In the genomic region with DNA sequence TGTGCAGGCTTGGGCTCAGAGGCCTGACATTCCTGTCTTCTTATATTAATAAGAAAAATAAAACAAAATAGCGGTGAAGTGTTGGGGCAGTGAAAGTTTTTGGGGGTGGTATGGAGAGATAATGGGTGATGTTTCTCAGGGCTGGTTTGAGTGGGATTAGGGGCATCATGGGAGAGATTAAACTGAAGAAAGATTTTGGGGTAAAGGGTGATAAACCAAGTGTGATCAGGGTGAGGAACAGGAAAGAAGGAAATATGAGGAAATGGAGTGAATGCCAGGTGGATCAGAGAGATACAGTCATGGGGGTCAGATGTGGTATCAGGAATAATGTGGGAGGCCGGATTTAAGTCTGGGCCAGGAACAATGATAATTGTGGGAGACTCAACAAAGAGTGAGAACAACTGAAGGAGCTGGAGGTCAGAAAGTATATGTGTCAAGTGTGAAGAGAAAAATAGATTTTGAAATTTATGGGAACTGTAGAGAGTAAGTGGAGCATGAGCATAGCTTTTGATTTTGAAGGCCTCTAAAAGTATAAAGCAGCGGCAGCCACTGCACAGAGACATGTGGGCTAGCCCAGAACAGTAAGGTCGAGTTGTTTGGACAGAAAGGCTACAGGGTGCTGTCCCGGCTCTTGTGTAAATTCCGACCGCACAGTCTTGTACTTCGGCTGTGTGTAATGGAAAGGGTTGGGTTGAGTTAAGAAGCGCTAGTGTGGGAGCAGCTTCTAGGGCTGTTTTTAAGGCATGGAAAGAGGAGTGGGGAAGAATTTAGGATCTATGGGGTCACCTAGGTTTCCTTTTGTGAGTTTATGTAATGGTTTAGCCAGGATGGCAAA, we compare ENCODE assay signal across 13 cellular contexts. TPM values are rescaled to one million over a fixed set of nuclear protein-coding genes. Genes with fewer than 3 reads are reported as not detected.
DNase-seq lines count a peak whose midpoint lies in the region; ATAC-seq and TF ChIP-seq lines count a peak whose summit lies in the region.
"Not testable (repeated sequence)": the region's sequence is repeated elsewhere in the genome, so short reads cannot be mapped to it uniquely, and the experiment has no call there.
"Had no signal": no experiment of that assay in that cellular context is flagged by ENCODE, and none has a peak within 500 bp of the region (broad histone marks: within the 10 kb centered on the region; RNA-seq: fewer than 3 reads in every experiment).

No MANE protein-coding gene starts in this region.

- TF ChIP-seq RAD21 in HCT116 (IDR thresholded peaks at IDR 0.05; ENCODE audit: low read depth) = not testable (repeated sequence)

- H3K4me3 Mint-ChIP-seq in activated CD4-positive, alpha-beta memory T cell treated with anti-CD3 and anti-CD28 coated beads for 36 hours = not testable (repeated sequence)

- H3K36me3 Mint-ChIP-seq in activated CD4-positive, alpha-beta memory T cell treated with anti-CD3 and anti-CD28 coated beads for 36 hours = not testable (repeated sequence)

- not testable (repeated sequence) for H3K36me3 ChIP-seq in GM06990 (ENCODE audit: control insufficient read depth, insufficient read depth, low read length); HCT116 (ENCODE audit: control insufficient read depth in 1 of 2, insufficient read depth in 2 of 2, low read length in 2 of 2); OCI-LY7 (ENCODE audit: insufficient read depth, low read length); spleen

- not testable (repeated sequence) for H3K4me1 Mint-ChIP-seq in activated CD4-positive, alpha-beta memory T cell treated with anti-CD3 and anti-CD28 coated beads for 36 hours (ENCODE audit: low read depth)

- POLR2A ChIA-PET in HCT116 (lab: Charles Lee); activated CD4-positive, alpha-beta memory T cell treated with anti-CD3 and anti-CD28 coated beads for 36 hours (lab: Charles Lee): not testable (repeated sequence)
- POLR2A ChIA-PET in OCI-LY7 (lab: Charles Lee) = interaction anchor here (0.6 kb wide), 1 partner anchor 386 kb away, joined by 5 read pairs; no protein-coding TSS in a partner anchor

- intact Hi-C loops in HCT116 (cut with micrococcal nuclease); spleen (cut with DNase I; ENCODE audit: low total_unique reads): not testable (repeated sequence)
- intact Hi-C loops in OCI-LY7 (cut with micrococcal nuclease; ENCODE audit: unreplicated experiment) = loop anchor here (5.0 kb wide), 1 partner anchor 54 kb away; the partner anchor contains the start of gene APOBEC3C
- intact Hi-C loops in activated CD4-positive, alpha-beta memory T cell treated with anti-CD3 and anti-CD28 coated beads for 36 hours (cut with micrococcal nuclease) = loop anchor here (10.0 kb wide), 1 partner anchor 48 kb away; no protein-coding TSS in a partner anchor

- H2AFZ ChIP-seq in HCT116 (ENCODE audit: low read depth, low read length, poor library complexity, severe bottlenecking) = not testable (repeated sequence)
- peak overlapping the region; percentile 47; the same call in 1 of the 2 replicates for H2AFZ ChIP-seq in OCI-LY7 (ENCODE audit: low read length)

- not testable (repeated sequence) for BruUV-seq in HCT116 (replicated peaks; lab: Mats Ljungman, UMichigan)
- TSS peak; percentile 75 for BruUV-seq in OCI-LY7 (replicated peaks; lab: Mats Ljungman, UMichigan)

- H3K4me3 ChIP-seq in GM06990 (replicated peaks; ENCODE audit: low read depth, low read length) (peak overlapping the region; percentile 63), OCI-LY7 (ENCODE audit: low read depth, low read length, poor library complexity, severe bottlenecking) (peak overlapping the region; percentile 59), spleen (peak overlapping the region; percentile 7 to 67 (median 22))
- H3K4me3 ChIP-seq in HCT116 (replicated peaks in 1 of 2; ENCODE audit: low read depth in 1 of 2, low read length in 2 of 2) = not testable (repeated sequence)

- not testable (repeated sequence) for DNase-seq in GM06990 (ENCODE audit: extremely low read depth, insufficient read length); HCT116 (ENCODE audit: low read depth, low spot score); OCI-LY7 (ENCODE audit: low spot score); epithelial cell of prostate (ENCODE audit: low read depth, low spot score); spleen
- DNase-seq in activated CD4-positive, alpha-beta memory T cell treated with anti-CD3 and anti-CD28 coated beads for 36 hours = peak; percentile 34

- H3K4me2 ChIP-seq in HCT116 (ENCODE audit: low read length) = not testable (repeated sequence)
- peak overlapping the region; percentile 57 for H3K4me2 ChIP-seq in OCI-LY7 (ENCODE audit: low read length)

- RAD21 ChIA-PET in HCT116 (lab: Charles Lee; ENCODE audit: low non-redundant PET in 1 of 2, low total read pairs in 2 of 2, uncharacterized antibody in 2 of 2, unreplicated experiment in 2 of 2) = not testable (repeated sequence)

- H3K27me3 ChIP-seq in GM06990 (replicated peaks; ENCODE audit: control insufficient read depth, insufficient read depth, low read length); HCT116 (ENCODE audit: insufficient read depth, low read length); spleen (replicated peaks in 1 of 7): not testable (repeated sequence)

- not testable (repeated sequence) for H3K9me2 ChIP-seq in HCT116 (ENCODE audit: insufficient read depth); OCI-LY7 (ENCODE audit: insufficient read depth, low read length)

- H3K27ac ChIP-seq in HCT116 (ENCODE audit: low read depth, low read length) (peak overlapping the region; percentile 25), OCI-LY7 (ENCODE audit: low read depth, low read length, poor library complexity, severe bottlenecking) (peak overlapping the region; percentile 96), epithelial cell of prostate (peak overlapping the region; percentile 46), spleen (peak overlapping the region; percentile 44 to 90 (median 79))

- 69 to 81% (median 77%) methylated on average over 9 of the region's 9 CpGs for WGBS in spleen, 5 donors

- TF ChIP-seq POLR2A in GM18526 (IDR thresholded peaks at IDR 0.05; ENCODE audit: extremely low read depth, insufficient read length) = peak; percentile 19
- TF ChIP-seq POLR2A in HCT116 (IDR thresholded peaks at IDR 0.05; ENCODE audit: borderline replicate concordance, extremely low read depth, insufficient read depth, insufficient read length); spleen (IDR thresholded peaks at IDR 0.05): not testable (repeated sequence)

- not testable (repeated sequence) for H4K20me1 ChIP-seq in HCT116 (ENCODE audit: insufficient read depth); OCI-LY7 (ENCODE audit: insufficient read depth, low read length)

- ATAC-seq in HCT116 = not testable (repeated sequence)
- peak; percentile 39 for ATAC-seq in HG03432 (IDR thresholded peaks at IDR 0.05; ENCODE audit: unreplicated experiment)

- not testable (repeated sequence) for H3K4me1 ChIP-seq in HCT116 (ENCODE audit: control insufficient read depth in 1 of 2, insufficient read depth in 2 of 2, low read length in 2 of 2)
- H3K4me1 ChIP-seq in OCI-LY7 (ENCODE audit: insufficient read depth, low read length, poor library complexity, severe bottlenecking) (peaks cover 93% of the 10 kb centered on the region), spleen (peaks cover 0 to 74% (median 27%) of the 10 kb centered on the region in 6 donors)

- H3K9ac ChIP-seq in HCT116 (ENCODE audit: low read length) = not testable (repeated sequence)

- not testable (repeated sequence) for TF ChIP-seq CTCF in GM06990 (IDR thresholded peaks at IDR 0.05; ENCODE audit: insufficient read depth, low read length, poor library complexity, severe bottlenecking); HCT116 (IDR thresholded peaks at IDR 0.05 in 2 of 3, conservative IDR thresholded peaks at IDR 0.05 in 1 of 3; ENCODE audit: borderline replicate concordance in 1 of 3, insufficient read depth in 1 of 3, low read depth in 2 of 3, low read length in 2 of 3); OCI-LY7 (conservative IDR thresholded peaks at IDR 0.05; ENCODE audit: low read length); spleen (IDR thresholded peaks at IDR 0.05 in 8 of 11, conservative IDR thresholded peaks at IDR 0.05 in 3 of 11)

- CTCF ChIA-PET in HCT116 (lab: Charles Lee); OCI-LY7 (lab: Charles Lee; ENCODE audit: unreplicated experiment): not testable (repeated sequence)
- CTCF ChIA-PET in activated CD4-positive, alpha-beta memory T cell treated with anti-CD3 and anti-CD28 coated beads for 36 hours (lab: Charles Lee) = interaction anchor here (1.0 kb wide), 1 partner anchor 52 kb away, joined by 3 read pairs; no protein-coding TSS in a partner anchor

- H3K9me3 Mint-ChIP-seq in activated CD4-positive, alpha-beta memory T cell treated with anti-CD3 and anti-CD28 coated beads for 36 hours = not testable (repeated sequence)

- not testable (repeated sequence) for H3K9me3 ChIP-seq in HCT116 (ENCODE audit: control insufficient read depth in 1 of 2, insufficient read depth in 1 of 2, low read depth in 1 of 2, low read length in 2 of 2); OCI-LY7 (ENCODE audit: low read length); spleen

- not testable (repeated sequence) for H3K27ac Mint-ChIP-seq in activated CD4-positive, alpha-beta memory T cell treated with anti-CD3 and anti-CD28 coated beads for 36 hours

- H3K27me3 Mint-ChIP-seq in activated CD4-positive, alpha-beta memory T cell treated with anti-CD3 and anti-CD28 coated beads for 36 hours = not testable (repeated sequence)

- not testable (repeated sequence) for H3K79me2 ChIP-seq in HCT116 (ENCODE audit: insufficient read depth, low read length); OCI-LY7 (ENCODE audit: insufficient read depth, low read depth, low read length)

RNA-seq across cellular contexts. Expression of gene APOBEC3G, which starts 10.4 kb away (rescaled TPM):
- total RNA-seq in HCT116 (2021; ENCODE audit: unreplicated experiment) (0.71 TPM), OCI-LY7 (2022) (34.4 and 36.7 TPM in 2 replicates), spleen (10 to 100 TPM; 44.3 to 72.8 (median 53.7) TPM)
- 1.1 and 1.4 TPM in 2 replicates for polyA plus RNA-seq in HCT116 (2012)
- total RNA-seq in OCI-LY7 (2014; rRNA removed; shearing (Covaris generic)) = 49.8 and 60.2 TPM in 2 replicates
- total RNA-seq in activated CD4-positive, alpha-beta memory T cell treated with anti-CD3 and anti-CD28 coated beads for 36 hours = 100 to 1,000 TPM; 106 to 108 TPM
- 10 to 100 TPM; 50.9 to 53.1 (median 51.0) TPM for polyA plus RNA-seq in spleen
- total RNA-seq: SJCRH30 had no signal

RNA-seq across cellular contexts. Expression of gene APOBEC3F, which starts 26.0 kb away (rescaled TPM):
- total RNA-seq in HCT116 (2021; ENCODE audit: unreplicated experiment) (11.1 TPM), OCI-LY7 (2022) (19.2 and 20.7 TPM in 2 replicates), spleen (10 to 100 TPM; 11.4 to 31.5 (median 27.6) TPM)
- 7.9 and 9.7 TPM in 2 replicates for polyA plus RNA-seq in HCT116 (2012)
- total RNA-seq in OCI-LY7 (2014; rRNA removed; shearing (Covaris generic)) = 3.7 and 3.9 TPM in 2 replicates
- 10 to 100 TPM; 33.4 to 34.9 TPM for total RNA-seq in activated CD4-positive, alpha-beta memory T cell treated with anti-CD3 and anti-CD28 coated beads for 36 hours
- polyA plus RNA-seq in spleen = 10 to 100 TPM in 1 of 3 donors, 1 to 10 TPM in 2; 5.4 to 17.2 (median 7.9) TPM
- total RNA-seq: SJCRH30 had no signal

RNA-seq across cellular contexts. Expression of gene APOBEC3H, which starts 30.4 kb away (rescaled TPM):
- 1.8 TPM for total RNA-seq in HCT116 (2021; ENCODE audit: unreplicated experiment)
- polyA plus RNA-seq in HCT116 (2012) = 1.1 and 2.5 TPM in 2 replicates
- total RNA-seq in OCI-LY7 (2014; rRNA removed; shearing (Covaris generic)) = 0.15 and 1.2 TPM in 2 replicates
- 0.99 and 1.5 TPM in 2 replicates for total RNA-seq in OCI-LY7 (2022)
- total RNA-seq in activated CD4-positive, alpha-beta memory T cell treated with anti-CD3 and anti-CD28 coated beads for 36 hours = 10 to 100 TPM; 23.6 to 25.3 TPM
- total RNA-seq in spleen = 1 to 10 TPM in 5 of 7 donors, under 1 TPM in 1, not detected in 1; 0.70 to 3.8 (median 2.2) TPM
- polyA plus RNA-seq in spleen = 1 to 10 TPM; 1.8 to 3.4 (median 2.3) TPM
- total RNA-seq: A673, gastroesophageal sphincter, Peyer's patch, progenitor cell of endocrine pancreas, SJCRH30 had no signal

RNA-seq across cellular contexts. Expression of gene APOBEC3D, which starts 45.7 kb away (rescaled TPM):
- total RNA-seq in HCT116 (2021; ENCODE audit: unreplicated experiment) (3.3 TPM), OCI-LY7 (2022) (22.9 and 26.3 TPM in 2 replicates), spleen (10 to 100 TPM; 14.8 to 23.6 (median 17.6) TPM)
- polyA plus RNA-seq in HCT116 (2012) = 1.1 and 1.8 TPM in 2 replicates
- 11.6 and 13.1 TPM in 2 replicates for total RNA-seq in OCI-LY7 (2014; rRNA removed; shearing (Covaris generic))
- 10 to 100 TPM; 54.1 to 54.5 TPM for total RNA-seq in activated CD4-positive, alpha-beta memory T cell treated with anti-CD3 and anti-CD28 coated beads for 36 hours
- polyA plus RNA-seq in spleen = 10 to 100 TPM in 1 of 3 donors, 1 to 10 TPM in 2; 4.5 to 12.7 (median 6.8) TPM
- total RNA-seq: SJCRH30 had no signal

RNA-seq across cellular contexts. Expression of gene APOBEC3C, which starts 52.6 kb away (rescaled TPM):
- total RNA-seq in HCT116 (2021; ENCODE audit: unreplicated experiment) (40.2 TPM), OCI-LY7 (2022) (74.0 and 82.6 TPM in 2 replicates), spleen (10 to 100 TPM; 23.5 to 72.4 (median 54.2) TPM)
- 34.2 and 37.9 TPM in 2 replicates for polyA plus RNA-seq in HCT116 (2012)
- total RNA-seq in OCI-LY7 (2014; rRNA removed; shearing (Covaris generic)) = 4.1 and 4.3 TPM in 2 replicates
- total RNA-seq in activated CD4-positive, alpha-beta memory T cell treated with anti-CD3 and anti-CD28 coated beads for 36 hours = 100 to 1,000 TPM; 141 to 142 TPM
- 10 to 100 TPM; 42.8 to 60.3 (median 45.2) TPM for polyA plus RNA-seq in spleen

Comparison
In these comparisons a context has a peak if more than half of its experiments do, and no peak if none do; other contexts are left out.
1. H3K27ac ChIP-seq: peak in every context shown above with its lines; median percentile 96 in OCI-LY7; 79 in spleen; 46 in epithelial cell of prostate; 25 in HCT116.
2. RNA of gene APOBEC3G, which starts 10.4 kb away (total RNA-seq): 106 to 108 TPM in activated CD4-positive, alpha-beta memory T cell treated with anti-CD3 and anti-CD28 coated beads for 36 hours, 34.4 to 60.2 TPM in OCI-LY7 and 44.3 to 72.8 TPM in spleen; 0.71 TPM in HCT116 (single experiment); every median in the first group is over 10 times any median in the second.